ENCODE assay signal across 11 cellular contexts in genomic region chr15:60899322-60899966, GRCh38.
DNase-seq lines count a peak whose midpoint lies in the region; ATAC-seq, FAIRE-seq and TF ChIP-seq lines count a peak whose summit lies in the region.
"Had no signal": no experiment of that assay in that cellular context is flagged by ENCODE, and none has a peak within 500 bp of the region (broad histone marks: within the 10 kb centered on the region; RNA-seq: fewer than 3 reads in every experiment).

No MANE protein-coding gene starts in this region.

- no peak for TF ChIP-seq POLR2A in esophagus muscularis mucosa (IDR thresholded peaks at IDR 0.05; ENCODE audit: low read depth)

- peak; percentile 84 for ATAC-seq in CD8-positive, alpha-beta T cell
- ATAC-seq in GM18517 (IDR thresholded peaks at IDR 0.05; ENCODE audit: unreplicated experiment) (peak; percentile 54), HG02759 (IDR thresholded peaks at IDR 0.05; ENCODE audit: unreplicated experiment) (peak; percentile 58), GM23338 (no peak)

- peaks cover 10% of the 10 kb centered on the region for H3K4me1 Mint-ChIP-seq in CD8-positive, alpha-beta T cell (ENCODE audit: low read depth)
- peaks cover 11% of the 10 kb centered on the region for H3K4me1 Mint-ChIP-seq in GM23338

- no peak overlapping the region for H2AFZ ChIP-seq in GM23338

- H3K9me3 Mint-ChIP-seq in CD8-positive, alpha-beta T cell: no peaks in the 10 kb centered on the region
- no peaks in the 10 kb centered on the region for H3K9me3 Mint-ChIP-seq in GM23338
- H3K9me3 Mint-ChIP-seq: WTC11 had no signal

- H3K9me2 ChIP-seq in GM23338 (ENCODE audit: insufficient read depth): 0 out of 2 replicates have a peak, but pooled peaks cover 4% of the 10 kb centered on the region

- H4K20me1 ChIP-seq in GM23338 (replicated peaks; ENCODE audit: insufficient read depth): no peaks in the 10 kb centered on the region

- H3F3A ChIP-seq in GM23338 (replicated peaks; ENCODE audit: low read depth): no peaks in the 10 kb centered on the region

- no peaks in the 10 kb centered on the region for H3K27me3 Mint-ChIP-seq in CD8-positive, alpha-beta T cell (ENCODE audit: low read depth)
- H3K27me3 Mint-ChIP-seq in GM23338 (ENCODE audit: insufficient read depth, low read depth, poor library complexity): no peaks in the 10 kb centered on the region

- no peaks in the 10 kb centered on the region for H3K9me3 ChIP-seq in CD8-positive, alpha-beta T cell (ENCODE audit: low read length)
- H3K9me3 ChIP-seq in esophagus muscularis mucosa: no peaks in the 10 kb centered on the region
- H3K9me3 ChIP-seq: ovary had no signal

- no peak overlapping the region for H3K4me3 ChIP-seq in CD8-positive, alpha-beta T cell (ENCODE audit: low read depth, low read length)
- H3K4me3 ChIP-seq in GM23338 (no peak overlapping the region), esophagus muscularis mucosa (no peak overlapping the region)
- H3K4me3 ChIP-seq: ovary had no signal

- no peak overlapping the region for H3K4me3 Mint-ChIP-seq in CD8-positive, alpha-beta T cell
- H3K4me3 Mint-ChIP-seq in GM23338: no peak overlapping the region
- H3K4me3 Mint-ChIP-seq: WTC11 had no signal

- FAIRE-seq in RCC 7860 (lab: Jason Lieb, UNC): no peak

- intact Hi-C loops in CD8-positive, alpha-beta T cell (cut with DNase I, micrococcal nuclease): no loop called here
- intact Hi-C loops in esophagus muscularis mucosa (cut with DNase I): no loop called here

- no peaks in the 10 kb centered on the region for H3K4me1 ChIP-seq in CD8-positive, alpha-beta T cell (ENCODE audit: insufficient read depth, low read length)
- H3K4me1 ChIP-seq in GM23338 (ENCODE audit: insufficient read depth) (peaks cover 12% of the 10 kb centered on the region), esophagus muscularis mucosa (peaks cover 0 to 18% (median 10%) of the 10 kb centered on the region in 4 donors)

- no peak for TF ChIP-seq CTCF in CD8-positive, alpha-beta T cell (IDR thresholded peaks at IDR 0.05)
- TF ChIP-seq CTCF in GM23338 (conservative IDR thresholded peaks at IDR 0.05; ENCODE audit: low read depth in 2 of 2) (no peak), esophagus muscularis mucosa (IDR thresholded peaks at IDR 0.05) (no peak)

- H3K27ac Mint-ChIP-seq in CD8-positive, alpha-beta T cell: no peak overlapping the region
- no peak overlapping the region for H3K27ac Mint-ChIP-seq in GM23338
- H3K27ac Mint-ChIP-seq: WTC11 had no signal

- peak in 1 of 7 experiments; percentile 21 for DNase-seq in CD8-positive, alpha-beta T cell
- DNase-seq in T-helper 22 cell (ENCODE audit: low read depth) (peak; percentile 32), RCC 7860 (ENCODE audit: low spot score) (no peak), GM23338 (ENCODE audit: low spot score) (no peak), esophagus muscularis mucosa (ENCODE audit: extremely low spot score) (no peak)
- DNase-seq in activated effector memory CD4-positive, alpha-beta T cell treated with anti-CD3 and anti-CD28 coated beads, Interleukin-2, amount 50 U/mL, for 16 hours: no peak
- DNase-seq: Kasumi-1, ovary had no signal

- TF ChIP-seq EP300 in esophagus muscularis mucosa (IDR thresholded peaks at IDR 0.05): no peak

- POLR2A ChIA-PET in CD8-positive, alpha-beta T cell (lab: Charles Lee): interaction anchor here (1.0 kb wide), 1 partner anchor 19 kb away, joined by 3 read pairs; no protein-coding TSS in a partner anchor

- 82% methylated on average over 4 of the region's 4 CpGs for WGBS in esophagus muscularis mucosa

- H3K4me2 ChIP-seq in GM23338: no peak overlapping the region

- no peak overlapping the region for H3K27ac ChIP-seq in CD8-positive, alpha-beta T cell (ENCODE audit: low read depth, low read length)
- H3K27ac ChIP-seq in GM23338 (ENCODE audit: low read depth) (no peak overlapping the region), esophagus muscularis mucosa (replicated peaks in 1 of 4) (no peak overlapping the region)
- H3K27ac ChIP-seq: ovary had no signal

- H3K36me3 Mint-ChIP-seq in CD8-positive, alpha-beta T cell: no peaks in the 10 kb centered on the region
- H3K36me3 Mint-ChIP-seq in GM23338 (ENCODE audit: low read depth): no peaks in the 10 kb centered on the region
- H3K36me3 Mint-ChIP-seq: WTC11 had no signal

- no peaks in the 10 kb centered on the region for H3K79me2 ChIP-seq in GM23338 (replicated peaks; ENCODE audit: insufficient read depth)

- H3K27me3 ChIP-seq in CD8-positive, alpha-beta T cell (ENCODE audit: insufficient read depth, low read length): no peaks in the 10 kb centered on the region
- H3K27me3 ChIP-seq in GM23338 (ENCODE audit: insufficient read depth) (no peaks in the 10 kb centered on the region), esophagus muscularis mucosa (no peaks in the 10 kb centered on the region)
- H3K27me3 ChIP-seq: ovary had no signal

- no peaks in the 10 kb centered on the region for H3K36me3 ChIP-seq in CD8-positive, alpha-beta T cell (ENCODE audit: insufficient read depth, low read length)
- H3K36me3 ChIP-seq in GM23338 (ENCODE audit: insufficient read depth) (no peaks in the 10 kb centered on the region), esophagus muscularis mucosa (no peaks in the 10 kb centered on the region)
- H3K36me3 ChIP-seq: ovary had no signal

- CTCF ChIA-PET in CD8-positive, alpha-beta T cell (lab: Charles Lee): interaction anchor here (0.6 to 1.5 kb wide), 2 partner anchors 17 to 315 kb away, joined by 3 to 4 read pairs; no protein-coding TSS in a partner anchor

TF ChIP-seq in GM23338, 12 proteins besides CTCF, POLR2A, EP300 and RAD21:
- TF ChIP-seq EZH2phosphoT487 (IDR thresholded peaks at IDR 0.05; ENCODE audit: unreplicated experiment) (no peak), STAT1 (IDR thresholded peaks at IDR 0.05; ENCODE audit: unreplicated experiment) (no peak), POLR2AphosphoS5 (IDR thresholded peaks at IDR 0.05; ENCODE audit: low read depth) (no peak)
